18 cellular contexts compared by ENCODE assay signal in the genomic region with DNA sequence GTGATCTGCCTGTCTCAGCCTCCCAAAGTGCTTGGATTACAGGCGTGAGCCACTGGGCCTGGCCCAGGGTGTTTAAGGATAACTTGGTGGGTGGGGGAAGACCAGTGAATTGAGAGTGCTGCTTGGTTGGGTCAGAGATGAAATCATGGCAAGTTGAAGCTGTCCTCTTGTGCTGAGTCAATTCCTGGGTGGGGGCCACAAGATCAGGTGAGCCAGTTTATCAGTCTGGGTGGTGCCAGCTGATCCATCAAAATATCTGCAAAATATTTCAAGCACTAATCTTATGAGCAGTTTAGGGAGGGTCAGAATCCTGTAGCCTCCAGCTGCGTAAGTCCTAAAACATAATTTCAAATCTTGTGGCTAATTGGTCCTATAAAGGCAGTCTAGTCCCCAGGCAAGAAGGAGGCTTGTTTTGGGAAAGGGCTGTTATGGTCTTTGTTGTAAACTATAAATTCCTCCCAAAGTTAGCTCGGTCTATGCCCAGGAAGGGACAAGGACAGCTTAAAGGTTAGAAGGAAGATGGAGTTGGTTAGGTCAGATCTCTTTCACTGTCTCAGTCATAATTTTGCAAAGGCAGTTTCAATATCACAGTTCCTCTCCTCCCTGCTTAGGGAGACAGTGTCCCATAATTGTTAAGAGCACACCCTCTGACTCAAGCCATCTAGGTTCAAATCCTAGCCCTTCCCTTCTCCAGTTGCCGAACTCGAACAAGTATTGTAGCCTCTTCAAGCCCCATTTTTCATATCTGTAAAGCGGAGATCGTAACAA.
A peak's percentile ranks its signal among the peaks of the same experiment; 100 is the strongest.
DNase-seq lines count a peak whose midpoint lies in the region; ATAC-seq, FAIRE-seq and TF ChIP-seq lines count a peak whose summit lies in the region.
"Had no signal": no experiment of that assay in that cellular context is flagged by ENCODE, and none has a peak within 500 bp of the region (broad histone marks: within the 10 kb centered on the region; RNA-seq: fewer than 3 reads in every experiment).

No MANE protein-coding gene starts in this region.

- no peaks in the 10 kb centered on the region for H3K27me3 ChIP-seq in A673 (replicated peaks; ENCODE audit: insufficient read depth, low read depth, low read length, poor library complexity)
- no peaks in the 10 kb centered on the region for H3K27me3 ChIP-seq in osteoblast (ENCODE audit: insufficient read depth, low read length)
- H3K27me3 ChIP-seq: breast epithelium had no signal

- no peaks in the 10 kb centered on the region for H3K79me2 ChIP-seq in osteoblast (ENCODE audit: insufficient read depth, low read length)

- no peak overlapping the region for H3K4me3 ChIP-seq in A673 (ENCODE audit: low read depth, low read length, poor library complexity, severe bottlenecking)
- H3K4me3 ChIP-seq in osteoblast (ENCODE audit: insufficient read depth, low read length), result no peak overlapping the region
- H3K4me3 ChIP-seq: breast epithelium, skin epidermis had no signal

- POLR2A ChIA-PET in A673 (lab: Charles Lee; ENCODE audit: low non-redundant PET), result no interaction called here

- peak overlapping the region; percentile 43 for H3K4me3 Mint-ChIP-seq in activated T-helper 17 cell treated with anti-CD3 and anti-CD28 coated beads, Interleukin-2, amount 50 U/mL, for 72 hours
- H3K4me3 Mint-ChIP-seq: natural killer cell treated with Interleukin-12 subunit alpha and Interleukin-12 subunit beta and Interleukin-15 and Interleukin-18, amount 100 ng/mL, for 72 hours had no signal

- H3K27me3 Mint-ChIP-seq in activated T-helper 17 cell treated with anti-CD3 and anti-CD28 coated beads, Interleukin-2, amount 50 U/mL, for 72 hours, result peaks cover 34% of the 10 kb centered on the region

- intact Hi-C loops in A673 (cut with micrococcal nuclease; ENCODE audit: unreplicated experiment), result no loop called here

- FAIRE-seq in GM18507 (lab: Jason Lieb, UNC), result peak; percentile 56

- H3K9me3 ChIP-seq in A673 (ENCODE audit: low read depth, low read length, poor library complexity, severe bottlenecking) (no peaks in the 10 kb centered on the region), osteoblast (ENCODE audit: low read depth, low read length) (no peaks in the 10 kb centered on the region)
- H3K9me3 ChIP-seq: breast epithelium had no signal

- TF ChIP-seq CTCF in A673 (conservative IDR thresholded peaks at IDR 0.05; ENCODE audit: low read depth, low read length) (no peak), osteoblast (IDR thresholded peaks at IDR 0.05; ENCODE audit: extremely low read depth, low read depth, low read length) (no peak)

- CTCF ChIA-PET in A673 (lab: Charles Lee), result no interaction called here

- BruUV-seq in A673 (replicated peaks; lab: Mats Ljungman, UMichigan), result no TSS peak

- peak overlapping the region; percentile 67 for H3K27ac ChIP-seq in A673 (ENCODE audit: low read depth, low read length, poor library complexity, severe bottlenecking)
- H3K27ac ChIP-seq in osteoblast (ENCODE audit: low read depth, low read length), result peak overlapping the region; percentile 78
- H3K27ac ChIP-seq: breast epithelium had no signal

- DNase-seq in A673 (ENCODE audit: low spot score), result no peak
- DNase-seq in GM18507 (ENCODE audit: extremely low spot score, insufficient read length, low read depth), result no peak
- DNase-seq in osteoblast (ENCODE audit: insufficient read length, low spot score, missing footprints), result no peak
- DNase-seq in AML-193 (lab: John Stamatoyannopoulos, UW), result no peak
- DNase-seq in stimulated activated CD4-positive, alpha-beta T cell treated with anti-CD3 and anti-CD28 coated beads, Interleukin-1b, Interleukin-23, amount 100 ng/mL, for 48 hours, result no peak
- DNase-seq: COR-L47; NCI-H1092 treated with DMSO at 0.1 percent for 48 hours; NCI-H2081 treated with DMSO at 0.1 percent for 48 hours; NCI-H524; posterior cingulate gyrus; stimulated activated CD4-positive, alpha-beta T cell treated with anti-CD3 and anti-CD28 coated beads, Interleukin-4, amount 100 ng/mL, for 1 hour; substantia nigra had no signal

- H3K36me3 Mint-ChIP-seq in activated T-helper 17 cell treated with anti-CD3 and anti-CD28 coated beads, Interleukin-2, amount 50 U/mL, for 72 hours (ENCODE audit: low read depth), result no peaks in the 10 kb centered on the region
- H3K36me3 Mint-ChIP-seq: natural killer cell treated with Interleukin-12 subunit alpha and Interleukin-12 subunit beta and Interleukin-15 and Interleukin-18, amount 100 ng/mL, for 72 hours had no signal

- no peak overlapping the region for H2AFZ ChIP-seq in osteoblast (ENCODE audit: low read length)

- H3K27ac Mint-ChIP-seq in activated T-helper 17 cell treated with anti-CD3 and anti-CD28 coated beads, Interleukin-2, amount 50 U/mL, for 72 hours, result peak overlapping the region; percentile 90
- H3K27ac Mint-ChIP-seq: natural killer cell treated with Interleukin-12 subunit alpha and Interleukin-12 subunit beta and Interleukin-15 and Interleukin-18, amount 100 ng/mL, for 72 hours had no signal

- H3K36me3 ChIP-seq in A673 (ENCODE audit: insufficient read depth, low read length, poor library complexity, severe bottlenecking) (no peaks in the 10 kb centered on the region), osteoblast (ENCODE audit: insufficient read depth, low read length) (no peaks in the 10 kb centered on the region)
- H3K36me3 ChIP-seq: breast epithelium had no signal

- peaks cover 31% of the 10 kb centered on the region for H3K4me1 ChIP-seq in A673 (ENCODE audit: insufficient read depth, low read length, poor library complexity, severe bottlenecking)
- peaks cover 34% of the 10 kb centered on the region for H3K4me1 ChIP-seq in osteoblast (ENCODE audit: insufficient read depth, low read length)
- H3K4me1 ChIP-seq: breast epithelium had no signal

- H4K20me1 ChIP-seq in osteoblast (ENCODE audit: insufficient read depth, low read length), result no peaks in the 10 kb centered on the region

- peaks cover 48% of the 10 kb centered on the region for H3K4me1 Mint-ChIP-seq in activated T-helper 17 cell treated with anti-CD3 and anti-CD28 coated beads, Interleukin-2, amount 50 U/mL, for 72 hours

- H3K9me3 Mint-ChIP-seq in activated T-helper 17 cell treated with anti-CD3 and anti-CD28 coated beads, Interleukin-2, amount 50 U/mL, for 72 hours, result no peaks in the 10 kb centered on the region
- H3K9me3 Mint-ChIP-seq: natural killer cell treated with Interleukin-12 subunit alpha and Interleukin-12 subunit beta and Interleukin-15 and Interleukin-18, amount 100 ng/mL, for 72 hours had no signal

- peak; percentile 58 for ATAC-seq in activated T-helper 17 cell treated with anti-CD3 and anti-CD28 coated beads, Interleukin-2, amount 50 U/mL, for 72 hours (replicated peaks)
- no peak for ATAC-seq in HG03095 (IDR thresholded peaks at IDR 0.05; ENCODE audit: unreplicated experiment)
- ATAC-seq: natural killer cell treated with Interleukin-12 subunit alpha and Interleukin-12 subunit beta and Interleukin-15 and Interleukin-18, amount 100 ng/mL, for 72 hours; Right ventricle myocardium inferior had no signal

- peak overlapping the region; percentile 20 for H3K4me2 ChIP-seq in osteoblast (ENCODE audit: insufficient read depth, low read length)
